Comparison of ENCODE assay signal across 8 cellular contexts in the genomic region with DNA sequence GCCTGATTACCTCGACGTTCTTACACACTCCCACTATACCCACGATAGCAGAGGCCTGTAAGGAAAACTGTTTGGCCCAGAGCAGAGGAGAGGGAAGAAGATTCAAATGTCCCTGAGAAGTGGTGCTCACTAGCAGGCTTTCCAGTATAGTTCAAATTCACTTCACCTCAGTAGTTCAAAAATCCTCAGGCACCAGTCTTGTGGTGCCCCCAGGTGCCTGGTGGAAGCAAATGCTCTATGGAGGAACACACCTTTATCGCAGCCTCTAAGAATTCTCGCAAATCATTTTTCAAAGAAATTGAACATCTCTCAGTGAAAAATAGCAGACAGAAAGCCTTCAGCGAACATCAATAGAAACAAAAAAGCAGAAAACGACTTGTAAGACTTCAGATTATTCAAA. TPM values are rescaled to one million over a fixed set of nuclear protein-coding genes. Genes with fewer than 3 reads are reported as not detected.
DNase-seq lines count a peak whose midpoint lies in the region; ATAC-seq and TF ChIP-seq lines count a peak whose summit lies in the region.

No MANE protein-coding gene starts in this region.

- CTCF ChIA-PET in A673 (lab: Charles Lee): no interaction called here
- CTCF ChIA-PET in CD4-positive, alpha-beta T cell (lab: Charles Lee): no interaction called here

- 55 to 70% (median 67%) methylated on average over 7 of the region's 7 CpGs for WGBS in spleen, 5 donors

- H3K9me3 Mint-ChIP-seq in CD4-positive, alpha-beta T cell: no peaks in the 10 kb centered on the region

- H3K4me1 ChIP-seq in A673 (ENCODE audit: insufficient read depth, low read length, poor library complexity, severe bottlenecking) (no peaks in the 10 kb centered on the region), spleen (no peaks in the 10 kb centered on the region)

- intact Hi-C loops in A673 (cut with micrococcal nuclease; ENCODE audit: unreplicated experiment) (no loop called here), spleen (cut with DNase I; ENCODE audit: low total_unique reads) (no loop called here)
- intact Hi-C loops in CD4-positive, alpha-beta T cell (cut with DNase I, micrococcal nuclease): no loop called here

- H3K27ac Mint-ChIP-seq in CD4-positive, alpha-beta T cell: no peak overlapping the region

- H3K4me3 ChIP-seq in A673 (ENCODE audit: low read depth, low read length, poor library complexity, severe bottlenecking): no peak overlapping the region
- no peak overlapping the region for H3K4me3 ChIP-seq in foreskin fibroblast (ENCODE audit: low read depth in 1 of 2, low read length in 2 of 2)
- H3K4me3 ChIP-seq in spleen: no peak overlapping the region

- peaks cover 6% of the 10 kb centered on the region for H3K4me1 Mint-ChIP-seq in CD4-positive, alpha-beta T cell (ENCODE audit: low read depth)

- no peak for ATAC-seq in CD4-positive, alpha-beta T cell (ENCODE audit: poor library complexity)
- ATAC-seq in HG02970 (IDR thresholded peaks at IDR 0.05; ENCODE audit: low FRiP score, unreplicated experiment): no peak

- no peak overlapping the region for H3K4me3 Mint-ChIP-seq in CD4-positive, alpha-beta T cell

- H3K27ac ChIP-seq in A673 (ENCODE audit: low read depth, low read length, poor library complexity, severe bottlenecking) (no peak overlapping the region), spleen (no peak overlapping the region)
- no peak overlapping the region for H3K27ac ChIP-seq in CD4-positive, alpha-beta T cell (ENCODE audit: low read depth, low read length)

- no peaks in the 10 kb centered on the region for H3K36me3 Mint-ChIP-seq in CD4-positive, alpha-beta T cell (ENCODE audit: low read depth)

- no peaks in the 10 kb centered on the region for H3K27me3 ChIP-seq in A673 (replicated peaks; ENCODE audit: insufficient read depth, low read depth, low read length, poor library complexity)
- no peaks in the 10 kb centered on the region for H3K27me3 ChIP-seq in CD4-positive, alpha-beta T cell (ENCODE audit: control insufficient read depth, insufficient read depth, low read length)
- H3K27me3 ChIP-seq in spleen (replicated peaks in 1 of 7): no peaks in the 10 kb centered on the region

- POLR2A ChIA-PET in A673 (lab: Charles Lee; ENCODE audit: low non-redundant PET): no interaction called here
- POLR2A ChIA-PET in CD4-positive, alpha-beta T cell (lab: Charles Lee): no interaction called here

- peak; percentile 43; the same call in 1 of the 2 replicates for TF ChIP-seq CTCF in A673 (conservative IDR thresholded peaks at IDR 0.05; ENCODE audit: low read depth, low read length)
- TF ChIP-seq CTCF in GM12872 (IDR thresholded peaks at IDR 0.05; ENCODE audit: insufficient read depth, low read depth, low read length): peak; percentile 38; the same call in 1 of the 3 replicates
- TF ChIP-seq CTCF in foreskin fibroblast (IDR thresholded peaks at IDR 0.05; ENCODE audit: low read depth, low read length): peak; percentile 29
- no peak for TF ChIP-seq CTCF in CD4-positive, alpha-beta T cell (IDR thresholded peaks at IDR 0.05)
- TF ChIP-seq CTCF in spleen (IDR thresholded peaks at IDR 0.05 in 8 of 11, conservative IDR thresholded peaks at IDR 0.05 in 3 of 11): no peak

- H3K27me3 Mint-ChIP-seq in CD4-positive, alpha-beta T cell: no peaks in the 10 kb centered on the region

- BruUV-seq in A673 (replicated peaks; lab: Mats Ljungman, UMichigan): no TSS peak

- TF ChIP-seq POLR2A in spleen (IDR thresholded peaks at IDR 0.05): no peak

- DNase-seq in A673 (ENCODE audit: low spot score) (peak; percentile 20), OCI-M1 (lab: John Stamatoyannopoulos, UW) (peak; percentile 44), foreskin fibroblast (peak in 1 of 2 donors; percentile 26), spleen (no peak)
- DNase-seq in stimulated activated CD4-positive, alpha-beta T cell treated with anti-CD3 and anti-CD28 coated beads, Interleukin-2, amount 100 ng/mL, for 24 hours: no peak
- DNase-seq in CD4-positive, alpha-beta T cell: no peak

- H3K36me3 ChIP-seq in A673 (ENCODE audit: insufficient read depth, low read length, poor library complexity, severe bottlenecking) (no peaks in the 10 kb centered on the region), spleen (no peaks in the 10 kb centered on the region)

- H3K9me3 ChIP-seq in A673 (ENCODE audit: low read depth, low read length, poor library complexity, severe bottlenecking): no peaks in the 10 kb centered on the region
- H3K9me3 ChIP-seq in CD4-positive, alpha-beta T cell (ENCODE audit: control insufficient read depth, low read length): no peaks in the 10 kb centered on the region
- H3K9me3 ChIP-seq in spleen: peaks cover 0 to 8% (median 0%) of the 10 kb centered on the region in 8 donors

RNA-seq across cellular contexts. Expression of gene MTMR1, which starts 12.2 kb away (rescaled TPM):
- total RNA-seq in A673 (2021) (19.8 and 23.6 TPM in 2 replicates), spleen (10 to 100 TPM; 34.7 to 52.1 (median 42.7) TPM)
- 10 to 100 TPM; 33.6 to 34.4 TPM for total RNA-seq in CD4-positive, alpha-beta T cell
- polyA plus RNA-seq in spleen: 10 to 100 TPM; 10.6 to 18.0 (median 16.3) TPM

Comparison
In these comparisons a context has a peak if more than half of its experiments do, and no peak if none do; other contexts are left out.
1. DNase-seq: peak in A673 (single experiment) and OCI-M1 (single experiment); none in stimulated activated CD4-positive, alpha-beta T cell treated with anti-CD3 and anti-CD28 coated beads, Interleukin-2, amount 100 ng/mL, for 24 hours (0 of 2), CD4-positive, alpha-beta T cell (0 of 10) and spleen (single experiment).
2. CTCF ChIP-seq: peak in A673 (single experiment), GM12872 (single experiment) and foreskin fibroblast (single experiment); none in CD4-positive, alpha-beta T cell (single experiment) and spleen (0 of 11).